ENCODE assay signal across 8 cellular contexts in genomic region chr6:142537612-142538478, GRCh38.
DNase-seq lines count a peak whose midpoint lies in the region; ATAC-seq and TF ChIP-seq lines count a peak whose summit lies in the region.

No MANE protein-coding gene starts in this region.

- H3K4me3 ChIP-seq in epithelial cell of proximal tubule (ENCODE audit: low read depth, low read length), result no peak overlapping the region

- peak; percentile 23 for DNase-seq in stimulated activated CD4-positive, alpha-beta T cell treated with anti-CD3 and anti-CD28 coated beads, Interleukin-15, amount 100 ng/mL, for 24 hours
- DNase-seq in stimulated activated CD4-positive, alpha-beta T cell treated with anti-CD3 and anti-CD28 coated beads, Interleukin-4, amount 100 ng/mL, for 1 hour, result no peak
- DNase-seq in NCI-H226, result peak; percentile 47
- DNase-seq in epithelial cell of proximal tubule (ENCODE audit: low read depth), result no peak
- no peak for DNase-seq in activated CD4-positive, CD25-positive, alpha-beta regulatory T cell (lab: John Stamatoyannopoulos, UW)

- ATAC-seq in HG02840 (IDR thresholded peaks at IDR 0.05; ENCODE audit: low FRiP score, unreplicated experiment) (no peak), GM18505 (IDR thresholded peaks at IDR 0.05; ENCODE audit: unreplicated experiment) (no peak), HG02981 (IDR thresholded peaks at IDR 0.05; ENCODE audit: unreplicated experiment) (no peak)

- TF ChIP-seq CTCF in epithelial cell of proximal tubule (conservative IDR thresholded peaks at IDR 0.05; ENCODE audit: low read depth, low read length), result peak; percentile 73

- no peak for TF ChIP-seq POLR2A in GM18505 (IDR thresholded peaks at IDR 0.05; ENCODE audit: borderline replicate concordance, extremely low read depth, insufficient read depth, insufficient read length)

Comparison
In these comparisons a context has a peak if more than half of its experiments do, and no peak if none do; other contexts are left out.
1. DNase-seq: peak in stimulated activated CD4-positive, alpha-beta T cell treated with anti-CD3 and anti-CD28 coated beads, Interleukin-15, amount 100 ng/mL, for 24 hours (single experiment) and NCI-H226 (single experiment); none in stimulated activated CD4-positive, alpha-beta T cell treated with anti-CD3 and anti-CD28 coated beads, Interleukin-4, amount 100 ng/mL, for 1 hour (single experiment), epithelial cell of proximal tubule (single experiment) and activated CD4-positive, CD25-positive, alpha-beta regulatory T cell (0 of 4).